ENCODE assay signal across 26 cellular contexts in genomic region chr2:175914846-175915245, GRCh38.
"Had no signal": no experiment of that assay in that cellular context is flagged by ENCODE, and none has a peak within 500 bp of the region (broad histone marks: within the 10 kb centered on the region; RNA-seq: fewer than 3 reads in every experiment).

No MANE protein-coding gene starts in this region.

- DNase-seq: activated CD4-positive, alpha-beta memory T cell treated with anti-CD3 and anti-CD28 coated beads for 36 hours; activated CD4-positive, alpha-beta T cell treated with anti-CD3 and anti-CD28 coated beads for 36 hours; activated CD4-positive, alpha-beta T cell treated with anti-CD3 and anti-CD28 coated beads, Interleukin-2, amount 10 ng/mL, durations not matched to agents 24 days and 14 days; activated CD4-positive, CD25-positive, alpha-beta regulatory T cell; activated CD4-positive, CD25-positive, alpha-beta regulatory T cell treated with anti-CD3 and anti-CD28 coated beads, Interleukin-2, amount 50 U/mL, for 72 hours; activated CD8-positive, alpha-beta memory T cell treated with anti-CD3 and anti-CD28 coated beads, Interleukin-2, amount 10 ng/mL, durations not matched to agents 7 days and 5 days; activated CD8-positive, alpha-beta memory T cell treated with anti-CD3 and anti-CD28 coated beads, Interleukin-2, amount 50 U/mL, for 4 hours; activated CD8-positive, alpha-beta T cell treated with anti-CD3 and anti-CD28 coated beads, Interleukin-2, amount 10 ng/mL, durations not matched to agents 7 days and 5 days; activated effector memory CD4-positive, alpha-beta T cell treated with anti-CD3 and anti-CD28 coated beads, Interleukin-2, amount 50 U/mL, for 16 hours; activated naive CD4-positive, alpha-beta T cell treated with anti-CD3 and anti-CD28 coated beads for 36 hours; activated T-cell treated with anti-CD3 and anti-CD28 coated beads, Interleukin-2, amount 50 U/mL, for 1 hour; activated T-cell treated with anti-CD3 and anti-CD28 coated beads, Interleukin-2, amount 50 U/mL, for 48 hours; amniotic stem cell; anterior cingulate cortex; brain microvascular endothelial cell; dorsolateral prefrontal cortex; effector memory CD4-positive, alpha-beta T cell; endodermal cell; foreskin melanocyte; heart right ventricle; T-helper 2 cell had no signal

- H3K27ac Mint-ChIP-seq: activated CD4-positive, alpha-beta memory T cell treated with anti-CD3 and anti-CD28 coated beads for 36 hours; activated CD4-positive, alpha-beta T cell treated with anti-CD3 and anti-CD28 coated beads for 36 hours; activated CD4-positive, alpha-beta T cell treated with anti-CD3 and anti-CD28 coated beads, Interleukin-2, amount 10 ng/mL, durations not matched to agents 24 days and 14 days; activated CD8-positive, alpha-beta memory T cell treated with anti-CD3 and anti-CD28 coated beads, Interleukin-2, amount 10 ng/mL, durations not matched to agents 7 days and 5 days; activated CD8-positive, alpha-beta T cell treated with anti-CD3 and anti-CD28 coated beads, Interleukin-2, amount 10 ng/mL, durations not matched to agents 7 days and 5 days; activated naive CD4-positive, alpha-beta T cell treated with anti-CD3 and anti-CD28 coated beads for 36 hours; activated naive CD4-positive, alpha-beta T cell treated with anti-CD3 and anti-CD28 coated beads, Interleukin-2, amount 50 U/mL, for 72 hours; activated T-helper 1 cell treated with anti-CD3 and anti-CD28 coated beads, Interleukin-12 subunit alpha, Interleukin-12 subunit beta, Interleukin-2, Interleukin-4 antibody, amounts not matched to agents 30 ng/mL and 10 ng/mL and 1 ng/mL, durations not matched to agents 14 hours and 24 hours and 36 hours; activated T-helper 2 cell treated with anti-CD3 and anti-CD28 coated beads, Interferon-gamma antibody, Interleukin-2, Interleukin-4, amounts not matched to agents 10 μg/mL and 5 μg/mL and 100 μg/mL, durations not matched to agents 14 hours and 24 hours and 36 hours; dendritic cell treated with granulocyte-macrophage colony-stimulating factor and Interleukin-4, amounts not matched to agents 40 ng/mL and 50 ng/mL, for 4 days; endodermal cell had no signal

- H3K9me3 Mint-ChIP-seq: activated CD4-positive, alpha-beta memory T cell treated with anti-CD3 and anti-CD28 coated beads for 36 hours; activated CD4-positive, alpha-beta T cell treated with anti-CD3 and anti-CD28 coated beads, Interleukin-2, amount 10 ng/mL, durations not matched to agents 24 days and 14 days; activated T-helper 1 cell treated with anti-CD3 and anti-CD28 coated beads, Interleukin-12 subunit alpha, Interleukin-12 subunit beta, Interleukin-2, Interleukin-4 antibody, amounts not matched to agents 30 ng/mL and 10 ng/mL and 1 ng/mL, durations not matched to agents 14 hours and 24 hours and 36 hours; activated T-helper 2 cell treated with anti-CD3 and anti-CD28 coated beads, Interferon-gamma antibody, Interleukin-2, Interleukin-4, amounts not matched to agents 10 μg/mL and 5 μg/mL and 100 μg/mL, durations not matched to agents 14 hours and 24 hours and 36 hours; dendritic cell treated with granulocyte-macrophage colony-stimulating factor and Interleukin-4, amounts not matched to agents 40 ng/mL and 50 ng/mL, for 4 days; endodermal cell had no signal

- H3K4me1 Mint-ChIP-seq: activated CD4-positive, alpha-beta T cell treated with anti-CD3 and anti-CD28 coated beads for 36 hours; activated CD4-positive, alpha-beta T cell treated with anti-CD3 and anti-CD28 coated beads, Interleukin-2, amount 10 ng/mL, durations not matched to agents 24 days and 14 days; activated CD8-positive, alpha-beta memory T cell treated with anti-CD3 and anti-CD28 coated beads, Interleukin-2, amount 10 ng/mL, durations not matched to agents 7 days and 5 days; central memory CD8-positive, alpha-beta T cell had no signal

- H3K4me3 Mint-ChIP-seq: activated CD4-positive, alpha-beta memory T cell treated with anti-CD3 and anti-CD28 coated beads for 36 hours; activated CD4-positive, alpha-beta T cell treated with anti-CD3 and anti-CD28 coated beads for 36 hours; activated CD4-positive, alpha-beta T cell treated with anti-CD3 and anti-CD28 coated beads, Interleukin-2, amount 10 ng/mL, durations not matched to agents 24 days and 14 days; activated CD8-positive, alpha-beta memory T cell treated with anti-CD3 and anti-CD28 coated beads, Interleukin-2, amount 10 ng/mL, durations not matched to agents 7 days and 5 days; activated CD8-positive, alpha-beta T cell treated with anti-CD3 and anti-CD28 coated beads, Interleukin-2, amount 10 ng/mL, durations not matched to agents 7 days and 5 days; activated naive CD4-positive, alpha-beta T cell treated with anti-CD3 and anti-CD28 coated beads for 36 hours; activated T-helper 1 cell treated with anti-CD3 and anti-CD28 coated beads, Interleukin-12 subunit alpha, Interleukin-12 subunit beta, Interleukin-2, Interleukin-4 antibody, amounts not matched to agents 30 ng/mL and 10 ng/mL and 1 ng/mL, durations not matched to agents 14 hours and 24 hours and 36 hours; central memory CD8-positive, alpha-beta T cell; dendritic cell treated with granulocyte-macrophage colony-stimulating factor and Interleukin-4, amounts not matched to agents 40 ng/mL and 50 ng/mL, for 4 days; endodermal cell had no signal

- H3K36me3 Mint-ChIP-seq: activated CD4-positive, alpha-beta memory T cell treated with anti-CD3 and anti-CD28 coated beads for 36 hours; activated CD8-positive, alpha-beta memory T cell treated with anti-CD3 and anti-CD28 coated beads, Interleukin-2, amount 10 ng/mL, durations not matched to agents 7 days and 5 days had no signal
